Comparison of ENCODE assay signal across 21 cellular contexts in genomic region chr9:103700558-103700957, GRCh38.
"Had no signal": no experiment of that assay in that cellular context is flagged by ENCODE, and none has a peak within 500 bp of the region (broad histone marks: within the 10 kb centered on the region; RNA-seq: fewer than 3 reads in every experiment).

No MANE protein-coding gene starts in this region.

- H3K9me3 Mint-ChIP-seq: mesothelial cell of epicardium had no signal

- H3K9me3 ChIP-seq: gastroesophageal sphincter, left ventricle myocardium inferior, lower lobe of right lung, neutrophil, psoas muscle, stomach, thoracic aorta, transverse colon had no signal

- H3K36me3 Mint-ChIP-seq: memory B cell, mesothelial cell of epicardium, natural killer cell had no signal

- H3K27ac ChIP-seq: gastroesophageal sphincter, left ventricle myocardium inferior, lower lobe of right lung, neutrophil, psoas muscle, stomach, thoracic aorta, transverse colon had no signal

- H3K4me1 ChIP-seq: gastroesophageal sphincter, left ventricle myocardium inferior, lower lobe of right lung, psoas muscle, stomach, transverse colon had no signal

- H3K4me1 Mint-ChIP-seq: memory B cell, natural killer cell had no signal

- H3K36me3 ChIP-seq: gastroesophageal sphincter, left ventricle myocardium inferior, lower lobe of right lung, neutrophil, stomach, thoracic aorta, transverse colon had no signal

- H3K4me3 Mint-ChIP-seq: memory B cell, mesothelial cell of epicardium, natural killer cell had no signal

- H3K27ac Mint-ChIP-seq: memory B cell, mesothelial cell of epicardium, natural killer cell had no signal

- DNase-seq: effector memory CD4-positive, alpha-beta T cell; glutamatergic neuron; kidney; left cardiac atrium; left ventricle myocardium inferior; lower lobe of right lung; natural killer cell; psoas muscle; small intestine; stimulated activated CD4-positive, alpha-beta T cell treated with anti-CD3 and anti-CD28 coated beads, Interleukin-12 subunit alpha, Interleukin-12 subunit beta, amount 100 ng/mL, for 4 hours; stimulated activated naive CD4-positive, alpha-beta T cell; stomach; substantia nigra; transverse colon had no signal

- H3K4me3 ChIP-seq: gastroesophageal sphincter, left ventricle myocardium inferior, lower lobe of right lung, psoas muscle, stomach, thoracic aorta, transverse colon had no signal

- H3K27me3 ChIP-seq: gastroesophageal sphincter, neutrophil, stomach, transverse colon had no signal

- ATAC-seq: esophagus mucosa, gastroesophageal sphincter, left cardiac atrium, lower lobe of right lung, natural killer cell, psoas muscle, sciatic nerve had no signal
